ENCODE assay signal across 10 cellular contexts in genomic region chr9:91273853-91274552, GRCh38.
DNase-seq lines count a peak whose midpoint lies in the region; ATAC-seq lines count a peak whose summit lies in the region.
"Had no signal": no experiment of that assay in that cellular context is flagged by ENCODE, and none has a peak within 500 bp of the region (broad histone marks: within the 10 kb centered on the region; RNA-seq: fewer than 3 reads in every experiment).

No MANE protein-coding gene starts in this region.

- ATAC-seq in GM21381 (IDR thresholded peaks at IDR 0.05; ENCODE audit: unreplicated experiment) (peak; percentile 45), esophagus mucosa (peak; percentile 79), GM21423 (IDR thresholded peaks at IDR 0.05; ENCODE audit: unreplicated experiment) (no peak)
- ATAC-seq: left lobe of liver had no signal

- intact Hi-C loops in cardiac septum (cut with DNase I): no loop called here

- peak; percentile 35 for DNase-seq in AG08395 (ENCODE audit: low spot score)
- DNase-seq in NCI-H226: peak; percentile 38
- DNase-seq in NCI-H2081 treated with DMSO at 0.1 percent for 48 hours (lab: John Stamatoyannopoulos, UW): no peak
- DNase-seq in SK-N-DZ (ENCODE audit: low spot score): no peak
- no peak for DNase-seq in cardiac septum (ENCODE audit: low spot score)
- DNase-seq: stimulated activated CD4-positive, alpha-beta T cell treated with anti-CD3 and anti-CD28 coated beads, Interleukin-1b, Interleukin-23, amount 100 ng/mL, for 48 hours had no signal

Comparison
In these comparisons a context has a peak if more than half of its experiments do, and no peak if none do; other contexts are left out.
1. DNase-seq: peak in AG08395 (single experiment) and NCI-H226 (single experiment); none in NCI-H2081 treated with DMSO at 0.1 percent for 48 hours (single experiment), SK-N-DZ (single experiment) and cardiac septum (single experiment).